Comparison of ENCODE assay signal across 10 cellular contexts in the genomic region with DNA sequence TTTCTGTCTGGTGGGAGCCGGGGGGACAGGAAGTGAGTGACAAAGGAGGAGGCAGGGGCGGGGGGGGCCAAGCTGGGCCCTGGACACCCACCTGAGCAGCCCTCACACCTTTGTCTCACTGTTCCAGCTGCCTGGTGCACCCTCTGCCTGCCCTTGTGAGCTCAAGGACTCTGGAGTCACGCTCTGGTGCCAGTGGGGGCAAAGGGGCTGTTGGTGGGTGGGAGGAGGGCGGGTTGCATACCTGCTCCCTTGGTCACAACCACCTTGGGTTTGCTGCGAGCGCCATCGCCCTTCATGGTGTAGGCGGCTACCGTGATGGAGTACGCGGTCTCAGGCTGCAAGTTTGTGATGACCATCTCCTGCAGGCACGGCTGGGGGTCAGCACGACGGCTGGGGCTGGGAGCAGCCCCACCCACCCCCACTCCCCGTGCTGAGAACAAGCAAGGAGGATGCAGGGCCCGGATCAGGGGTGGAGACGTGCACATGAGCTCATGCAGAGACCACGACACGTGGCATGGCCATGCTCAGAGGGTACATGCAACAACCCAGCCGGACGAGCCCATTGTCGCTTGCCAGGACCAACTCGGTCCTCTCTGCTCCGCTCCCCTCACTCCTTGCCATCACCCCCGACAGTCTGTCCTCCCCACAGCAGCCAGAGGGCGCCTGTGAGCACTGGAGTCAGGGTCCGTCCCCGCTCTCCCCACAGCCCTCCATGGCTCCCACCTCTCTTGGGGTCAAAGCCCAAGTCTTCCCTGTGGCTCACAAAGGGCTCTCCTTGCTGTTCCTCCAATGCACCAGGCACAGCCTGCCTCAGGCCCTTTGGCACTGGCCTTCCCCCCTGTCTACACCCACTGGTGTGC.
DNase-seq lines count a peak whose midpoint lies in the region; ATAC-seq and TF ChIP-seq lines count a peak whose summit lies in the region.
"Had no signal": no experiment of that assay in that cellular context is flagged by ENCODE, and none has a peak within 500 bp of the region (broad histone marks: within the 10 kb centered on the region; RNA-seq: fewer than 3 reads in every experiment).

No MANE protein-coding gene starts in this region.

- H3K27me3 ChIP-seq in NT2/D1 (ENCODE audit: insufficient read depth, insufficient read length) (no peaks in the 10 kb centered on the region), endodermal cell (ENCODE audit: control insufficient read depth, insufficient read depth, low read length, poor library complexity, severe bottlenecking) (no peaks in the 10 kb centered on the region)
- H3K27me3 ChIP-seq: BLaER1 treated with 17β-estradiol and CSF1 and Interleukin-3, amounts not matched to agents 10 nM and 100 nM had no signal

- H3K9me3 ChIP-seq in NT2/D1 (ENCODE audit: insufficient read depth, low read length) (no peaks in the 10 kb centered on the region), endodermal cell (ENCODE audit: control insufficient read depth, low read length) (no peaks in the 10 kb centered on the region)
- H3K9me3 ChIP-seq: BLaER1 treated with 17β-estradiol and CSF1 and Interleukin-3, amounts not matched to agents 10 nM and 100 nM had no signal

- peaks cover 3% of the 10 kb centered on the region for H3K9me3 Mint-ChIP-seq in endodermal cell

- ATAC-seq in GM21529 (IDR thresholded peaks at IDR 0.05; ENCODE audit: unreplicated experiment), result no peak

- H3K4me1 Mint-ChIP-seq in endodermal cell, result no peaks in the 10 kb centered on the region

- TF ChIP-seq CTCF in endodermal cell (conservative IDR thresholded peaks at IDR 0.05), result peak; percentile 76

- no peak overlapping the region for H3K4me3 Mint-ChIP-seq in endodermal cell

- H3K27ac ChIP-seq in endodermal cell (ENCODE audit: low read depth, low read length), result no peak overlapping the region
- H3K27ac ChIP-seq: BLaER1 treated with 17β-estradiol and CSF1 and Interleukin-3, amounts not matched to agents 10 nM and 100 nM had no signal

- H3K4me1 ChIP-seq in NT2/D1 (ENCODE audit: insufficient read depth, insufficient read length), result no peaks in the 10 kb centered on the region
- no peaks in the 10 kb centered on the region for H3K4me1 ChIP-seq in endodermal cell (ENCODE audit: control insufficient read depth, insufficient read depth, low read length)
- H3K4me1 ChIP-seq: BLaER1 treated with 17β-estradiol and CSF1 and Interleukin-3, amounts not matched to agents 10 nM and 100 nM had no signal

- no peak overlapping the region for H3K9ac ChIP-seq in NT2/D1 (ENCODE audit: insufficient read length, low read depth)
- H3K9ac ChIP-seq in endodermal cell (ENCODE audit: extremely low read depth, low read length, poor library complexity, severe bottlenecking), result no peak overlapping the region
- H3K9ac ChIP-seq: BLaER1 treated with 17β-estradiol and CSF1 and Interleukin-3, amounts not matched to agents 10 nM and 100 nM had no signal

- DNase-seq in NCI-H2227 (lab: John Stamatoyannopoulos, UW; ENCODE audit: unreplicated experiment) (peak; percentile 14), NCI-H2227 treated with DMSO at 0.1 percent for 48 hours (lab: John Stamatoyannopoulos, UW) (no peak), NT2/D1 (ENCODE audit: low read depth, low spot score) (peak; percentile 6), endodermal cell (peak; percentile 83), retina (peak; percentile 40), NCI-H2081 treated with DMSO at 0.1 percent for 48 hours (lab: John Stamatoyannopoulos, UW) (no peak), NCI-H1105 (lab: John Stamatoyannopoulos, UW) (no peak)
- DNase-seq: foreskin melanocyte had no signal

- H3K36me3 ChIP-seq in NT2/D1 (ENCODE audit: insufficient read depth, insufficient read length, low read length) (peaks cover 47% of the 10 kb centered on the region), endodermal cell (ENCODE audit: control insufficient read depth, insufficient read depth, low read length) (peaks cover 32% of the 10 kb centered on the region)

- H3K27ac Mint-ChIP-seq in endodermal cell, result no peak overlapping the region

- WGBS in endodermal cell (ENCODE audit: insufficient coverage in 1 of 2, insufficient read length in 1 of 2), 2 experiments, result 79 to 87% methylated on average over 14 to 28 of the region's 28 CpGs

- no peaks in the 10 kb centered on the region for H3K27me3 Mint-ChIP-seq in endodermal cell (ENCODE audit: insufficient read depth)

- H3K4me3 ChIP-seq in NT2/D1 (ENCODE audit: insufficient read length, low read depth) (no peak overlapping the region), endodermal cell (ENCODE audit: low read length) (no peak overlapping the region)
- H3K4me3 ChIP-seq: BLaER1 treated with 17β-estradiol and CSF1 and Interleukin-3, amounts not matched to agents 10 nM and 100 nM had no signal

- H3K36me3 Mint-ChIP-seq in endodermal cell (ENCODE audit: low read depth), result peaks cover 46% of the 10 kb centered on the region

Comparison
In these comparisons a context has a peak if more than half of its experiments do, and no peak if none do; other contexts are left out.
1. DNase-seq: peak in NCI-H2227 (single experiment), NT2/D1 (single experiment), endodermal cell (single experiment) and retina (single experiment); none in NCI-H2227 treated with DMSO at 0.1 percent for 48 hours (single experiment), NCI-H2081 treated with DMSO at 0.1 percent for 48 hours (single experiment) and NCI-H1105 (single experiment).